19 cellular contexts compared by ENCODE assay signal in the genomic region with DNA sequence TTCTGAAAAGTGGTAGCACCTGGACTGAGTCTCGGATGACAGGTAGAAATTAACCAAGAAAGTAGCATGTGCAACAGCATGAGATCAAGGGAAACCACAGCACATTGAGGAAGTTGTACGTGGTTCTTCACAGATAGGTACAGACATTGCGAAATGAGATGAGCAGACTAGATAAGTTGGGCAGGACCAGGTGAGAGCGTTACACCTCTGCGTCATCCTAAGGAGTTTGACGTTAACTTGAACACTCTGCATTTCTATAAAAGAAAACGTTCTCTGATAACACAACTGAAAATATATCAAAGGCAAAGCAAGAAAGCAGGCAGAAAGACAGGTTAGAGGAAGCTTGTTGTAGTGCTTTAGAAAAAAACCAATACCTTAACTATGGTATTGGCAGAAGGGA.
"Had no signal": no experiment of that assay in that cellular context is flagged by ENCODE, and none has a peak within 500 bp of the region (broad histone marks: within the 10 kb centered on the region; RNA-seq: fewer than 3 reads in every experiment).

No MANE protein-coding gene starts in this region.

- H3K36me3 ChIP-seq: gastroesophageal sphincter, heart right ventricle, upper lobe of right lung, WERI-Rb-1 had no signal

- H3K4me1 Mint-ChIP-seq: nephron had no signal

- H3K4me3 ChIP-seq: gastroesophageal sphincter, heart right ventricle, mucosa of descending colon, upper lobe of right lung had no signal

- H3K27ac Mint-ChIP-seq: activated CD4-positive, alpha-beta memory T cell treated with anti-CD3 and anti-CD28 coated beads, Interleukin-2, amount 10 ng/mL, durations not matched to agents 7 days and 5 days; nephron; stimulated activated naive CD8-positive, alpha-beta T cell treated with anti-CD3 and anti-CD28 coated beads, Interleukin-15, Interleukin-2, amounts not matched to agents 100 ng/mL and 50 ng/mL, for 24 hours; T-helper 1 cell treated with Interleukin-12 subunit alpha and Interleukin-12 subunit beta and Interleukin-4 antibody, amounts not matched to agents 30 μg/mL and 1 μg/mL, for 36 hours had no signal

- ATAC-seq: gastroesophageal sphincter, heart right ventricle, mucosa of descending colon, SK-N-SH treated with all-trans-retinoic acid at 6 μM for 48 hours, upper lobe of right lung had no signal

- H3K27me3 ChIP-seq: gastroesophageal sphincter, upper lobe of right lung had no signal

- FAIRE-seq: astrocyte, islet of Langerhans had no signal

- H3K4me1 ChIP-seq: gastroesophageal sphincter, heart right ventricle, upper lobe of right lung had no signal

- H3K9me3 Mint-ChIP-seq: activated CD4-positive, alpha-beta memory T cell treated with anti-CD3 and anti-CD28 coated beads, Interleukin-2, amount 10 ng/mL, durations not matched to agents 7 days and 5 days; nephron; stimulated activated naive CD8-positive, alpha-beta T cell treated with anti-CD3 and anti-CD28 coated beads, Interleukin-15, Interleukin-2, amounts not matched to agents 100 ng/mL and 50 ng/mL, for 24 hours; T-helper 1 cell treated with Interleukin-12 subunit alpha and Interleukin-12 subunit beta and Interleukin-4 antibody, amounts not matched to agents 30 μg/mL and 1 μg/mL, for 36 hours had no signal

- H3K27ac ChIP-seq: gastroesophageal sphincter, heart right ventricle, upper lobe of right lung, WERI-Rb-1 had no signal

- DNase-seq: activated CD4-positive, alpha-beta memory T cell treated with anti-CD3 and anti-CD28 coated beads, Interleukin-2, amount 10 ng/mL, durations not matched to agents 7 days and 5 days; activated naive CD4-positive, alpha-beta T cell treated with Interleukin-2 at 50 U/mL for 16 hours; erythroblast; heart right ventricle; mucosa of descending colon; nucleus accumbens; posterior cingulate gyrus; retina; stimulated activated CD4-positive, alpha-beta T cell treated with anti-CD3 and anti-CD28 coated beads, Interleukin-15, amount 100 ng/mL, for 24 hours; stimulated activated CD4-positive, alpha-beta T cell treated with anti-CD3 and anti-CD28 coated beads, Interleukin-4, amount 100 ng/mL, for 24 hours; upper lobe of right lung; WERI-Rb-1 had no signal

- H3K4me3 Mint-ChIP-seq: activated CD4-positive, alpha-beta memory T cell treated with anti-CD3 and anti-CD28 coated beads, Interleukin-2, amount 10 ng/mL, durations not matched to agents 7 days and 5 days; nephron; stimulated activated naive CD8-positive, alpha-beta T cell treated with anti-CD3 and anti-CD28 coated beads, Interleukin-15, Interleukin-2, amounts not matched to agents 100 ng/mL and 50 ng/mL, for 24 hours; T-helper 1 cell treated with Interleukin-12 subunit alpha and Interleukin-12 subunit beta and Interleukin-4 antibody, amounts not matched to agents 30 μg/mL and 1 μg/mL, for 36 hours had no signal

- H3K9me3 ChIP-seq: gastroesophageal sphincter, heart right ventricle, mucosa of descending colon, upper lobe of right lung had no signal
